ENCODE assay signal across 10 cellular contexts in the genomic region with DNA sequence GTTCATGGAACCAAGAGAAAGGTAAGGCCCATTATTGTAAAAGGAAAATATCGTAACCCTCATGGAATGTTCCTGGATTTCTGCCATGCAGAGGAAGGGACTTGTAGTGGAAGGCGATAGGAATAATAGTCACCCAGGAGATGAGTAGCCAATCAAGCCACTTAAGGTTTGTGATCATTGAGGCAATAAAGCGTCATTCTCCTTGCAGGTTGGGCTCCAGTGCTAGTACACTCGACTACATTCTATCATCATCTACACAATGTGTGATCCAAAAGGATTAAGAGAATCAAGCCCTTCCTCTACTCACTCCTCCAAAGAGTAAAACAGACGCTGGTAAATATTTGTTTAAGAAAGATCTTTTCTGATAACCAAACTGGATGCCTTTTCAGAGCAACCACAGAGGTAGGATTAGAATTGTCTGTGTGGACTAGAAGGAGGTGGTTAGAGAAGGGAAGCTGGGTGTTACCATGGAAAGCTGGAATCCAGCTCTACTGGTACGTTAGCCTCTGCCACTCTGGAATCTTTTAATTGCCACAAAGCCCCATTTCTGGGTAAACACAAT.
A peak's percentile ranks its signal among the peaks of the same experiment; 100 is the strongest.
DNase-seq lines count a peak whose midpoint lies in the region; ATAC-seq, FAIRE-seq and TF ChIP-seq lines count a peak whose summit lies in the region.
"Had no signal": no experiment of that assay in that cellular context is flagged by ENCODE, and none has a peak within 500 bp of the region (broad histone marks: within the 10 kb centered on the region; RNA-seq: fewer than 3 reads in every experiment).

No MANE protein-coding gene starts in this region.

- H3K9me3 Mint-ChIP-seq in T-helper 2 cell treated with Interferon-gamma antibody and Interleukin-4, amounts not matched to agents 5 μg/mL and 100 μg/mL, for 36 hours = peaks cover 4% of the 10 kb centered on the region

- H3K27me3 Mint-ChIP-seq in T-helper 2 cell treated with Interferon-gamma antibody and Interleukin-4, amounts not matched to agents 5 μg/mL and 100 μg/mL, for 36 hours (ENCODE audit: low read depth) = peaks cover 2% of the 10 kb centered on the region

- DNase-seq in GM23248 (no peak), NCI-H748 (lab: John Stamatoyannopoulos, UW; ENCODE audit: unreplicated experiment) (peak; percentile 78), epithelial cell of esophagus (ENCODE audit: low read depth) (peak; percentile 97), pancreas (no peak), GOT3 (lab: John Stamatoyannopoulos, UW) (no peak)
- no peak for DNase-seq in T-helper 2 cell treated with Interferon-gamma antibody and Interleukin-4, amounts not matched to agents 5 μg/mL and 100 μg/mL, for 36 hours (ENCODE audit: low spot score)
- no peak for DNase-seq in stimulated activated CD4-positive, alpha-beta T cell treated with anti-CD3 and anti-CD28 coated beads, Interleukin-15, amount 100 ng/mL, for 24 hours
- DNase-seq: DMS79, head of caudate nucleus had no signal

- H3K9ac ChIP-seq in GM23248 = no peak overlapping the region

- H3K27ac ChIP-seq in GM23248 = no peak overlapping the region
- peak overlapping the region in 2 of 4 donors; percentile 35 to 45 for H3K27ac ChIP-seq in pancreas

- in situ Hi-C loops in GM23248 (cut with MboI) = no loop called here

- peaks cover 19% of the 10 kb centered on the region for H3K4me1 ChIP-seq in GM23248 (ENCODE audit: insufficient read depth)
- no peaks in the 10 kb centered on the region for H3K4me1 ChIP-seq in pancreas

- H3K4me3 ChIP-seq in GM23248 (no peak overlapping the region), epithelial cell of esophagus (ENCODE audit: low read length) (peak overlapping the region; percentile 12), pancreas (no peak overlapping the region)

- ATAC-seq in pancreas = peak in 3 of 4 donors; percentile 49 to 69 (median 59)
- no peak for ATAC-seq in GM19397 (IDR thresholded peaks at IDR 0.05; ENCODE audit: unreplicated experiment)

- H3K79me2 ChIP-seq in GM23248 (ENCODE audit: insufficient read depth) = no peaks in the 10 kb centered on the region

- H3K36me3 ChIP-seq in GM23248 (ENCODE audit: low read depth) (no peaks in the 10 kb centered on the region), pancreas (no peaks in the 10 kb centered on the region)

- FAIRE-seq in pancreas (lab: Jason Lieb, UNC) = no peak

- no peaks in the 10 kb centered on the region for H4K20me1 ChIP-seq in GM23248 (ENCODE audit: insufficient read depth)

- TF ChIP-seq CTCF in epithelial cell of esophagus (IDR thresholded peaks at IDR 0.05; ENCODE audit: insufficient read depth, low read depth, low read length, missing control alignments) = no peak
- no peak for TF ChIP-seq CTCF in pancreas (IDR thresholded peaks at IDR 0.05)

- H3K27me3 ChIP-seq in GM23248 (replicated peaks; ENCODE audit: insufficient read depth) = no peaks in the 10 kb centered on the region
- no peaks in the 10 kb centered on the region for H3K27me3 ChIP-seq in pancreas

- 79 to 83% methylated on average over 6 of the region's 6 CpGs for WGBS in GM23248 (ENCODE audit: low coverage in 1 of 2, low lambda C conversion rate in 2 of 2, missing lambda C conversion rate in 2 of 2), 2 experiments
- 36 to 40% methylated on average over 6 of the region's 6 CpGs for WGBS in pancreas, 2 donors

- no peaks in the 10 kb centered on the region for H3K9me3 ChIP-seq in GM23248 (ENCODE audit: low read depth)
- no peaks in the 10 kb centered on the region for H3K9me3 ChIP-seq in pancreas

- H3K4me2 ChIP-seq in GM23248 (ENCODE audit: unreplicated experiment) = no peak overlapping the region

- H3K4me3 Mint-ChIP-seq in T-helper 2 cell treated with Interferon-gamma antibody and Interleukin-4, amounts not matched to agents 5 μg/mL and 100 μg/mL, for 36 hours = no peak overlapping the region

- H3K4me1 Mint-ChIP-seq in T-helper 2 cell treated with Interferon-gamma antibody and Interleukin-4, amounts not matched to agents 5 μg/mL and 100 μg/mL, for 36 hours (ENCODE audit: low read depth) = peaks cover 6% of the 10 kb centered on the region

- no peak overlapping the region for H3K27ac Mint-ChIP-seq in T-helper 2 cell treated with Interferon-gamma antibody and Interleukin-4, amounts not matched to agents 5 μg/mL and 100 μg/mL, for 36 hours

- 0 out of 2 replicates have a peak, but pooled peaks cover 10% of the 10 kb centered on the region for H3F3A ChIP-seq in GM23248 (ENCODE audit: insufficient read depth)

- H3K9me2 ChIP-seq in GM23248 (ENCODE audit: insufficient read depth) = no peaks in the 10 kb centered on the region

- H2AFZ ChIP-seq in GM23248 = 0 out of 2 replicates have a peak overlapping the region, but pooled peaks have one; percentile 23

- intact Hi-C loops in pancreas (cut with DNase I) = no loop called here

- H3K36me3 Mint-ChIP-seq in T-helper 2 cell treated with Interferon-gamma antibody and Interleukin-4, amounts not matched to agents 5 μg/mL and 100 μg/mL, for 36 hours (ENCODE audit: low read depth) = no peaks in the 10 kb centered on the region

Comparison
In these comparisons a context has a peak if more than half of its experiments do, and no peak if none do; other contexts are left out.
1. DNase-seq: peak in NCI-H748 (single experiment) and epithelial cell of esophagus (single experiment); none in GM23248 (single experiment), pancreas (0 of 6), T-helper 2 cell treated with Interferon-gamma antibody and Interleukin-4, amounts not matched to agents 5 μg/mL and 100 μg/mL, for 36 hours (single experiment), GOT3 (single experiment) and stimulated activated CD4-positive, alpha-beta T cell treated with anti-CD3 and anti-CD28 coated beads, Interleukin-15, amount 100 ng/mL, for 24 hours (single experiment).